Comparison of ENCODE assay signal across 12 cellular contexts in the genomic region with DNA sequence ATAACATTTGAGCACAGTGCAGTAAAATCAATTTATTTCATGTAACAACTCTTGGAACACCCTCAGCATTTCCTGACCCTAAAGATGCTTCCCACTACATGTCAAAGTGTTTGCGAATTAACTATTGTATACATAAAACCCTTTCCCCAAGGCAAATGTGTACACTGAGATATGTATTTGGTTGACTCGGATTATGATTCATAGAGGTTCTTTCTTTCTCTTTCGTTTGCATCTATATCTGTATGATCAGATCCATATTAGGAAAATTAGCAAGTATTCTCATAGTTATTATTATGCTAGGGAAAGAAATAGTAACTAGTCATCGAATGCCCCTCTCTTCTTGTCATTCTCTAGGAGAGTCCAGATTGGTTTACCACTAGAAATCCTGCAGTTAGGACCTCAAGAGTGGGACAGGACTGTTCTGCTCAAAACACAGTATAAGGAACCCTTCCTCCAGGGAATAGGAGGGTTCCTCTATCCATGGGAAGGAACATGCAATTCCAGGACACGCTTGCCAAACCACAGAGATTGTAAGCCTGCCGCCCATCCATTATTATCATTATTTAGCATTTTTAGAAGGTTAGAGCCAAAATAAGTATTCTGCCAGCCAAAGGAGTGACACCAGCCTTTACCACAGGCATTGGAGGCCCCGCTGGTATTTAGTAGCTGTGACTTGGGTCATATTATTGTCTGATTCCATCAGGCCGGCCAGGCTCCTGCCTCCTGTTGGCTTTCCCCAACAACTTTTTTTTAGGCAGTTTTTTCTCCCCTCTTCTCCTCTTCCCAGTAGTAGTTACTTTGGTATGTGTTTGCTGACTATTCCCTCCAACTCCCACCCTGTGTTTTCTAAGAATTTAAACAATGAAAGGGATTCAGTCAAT.
DNase-seq lines count a peak whose midpoint lies in the region; ATAC-seq and TF ChIP-seq lines count a peak whose summit lies in the region.
"Had no signal": no experiment of that assay in that cellular context is flagged by ENCODE, and none has a peak within 500 bp of the region (broad histone marks: within the 10 kb centered on the region; RNA-seq: fewer than 3 reads in every experiment).

No MANE protein-coding gene starts in this region.

- intact Hi-C loops in ascending aorta (cut with DNase I): no loop called here
- intact Hi-C loops in heart right ventricle (cut with DNase I): no loop called here

- H3K4me1 ChIP-seq in ascending aorta: peaks cover 0 to 11% of the 10 kb centered on the region in 2 donors
- peaks cover 0 to 19% (median 5%) of the 10 kb centered on the region in 9 donors for H3K4me1 ChIP-seq in heart right ventricle
- H3K4me1 ChIP-seq in suprapubic skin: peaks cover 11% of the 10 kb centered on the region

- no peak overlapping the region for H3K27ac Mint-ChIP-seq in activated naive CD4-positive, alpha-beta T cell treated with anti-CD3 and anti-CD28 coated beads, Interleukin-2, amount 50 U/mL, for 72 hours

- H3K27ac ChIP-seq in ascending aorta: peak overlapping the region; percentile 31 to 37
- H3K27ac ChIP-seq in heart right ventricle: peak overlapping the region in 1 of 10 donors; percentile 53
- peak overlapping the region; percentile 36 for H3K27ac ChIP-seq in suprapubic skin
- H3K27ac ChIP-seq: cardiac muscle cell, RWPE1 had no signal

- H3K9me3 Mint-ChIP-seq in activated naive CD4-positive, alpha-beta T cell treated with anti-CD3 and anti-CD28 coated beads, Interleukin-2, amount 50 U/mL, for 72 hours: no peaks in the 10 kb centered on the region

- TF ChIP-seq POLR2A in suprapubic skin (IDR thresholded peaks at IDR 0.05): no peak

- 67 to 76% methylated on average over 8 of the region's 8 CpGs for WGBS in heart right ventricle, 2 donors
- 52% methylated on average over 8 of the region's 8 CpGs for WGBS in suprapubic skin

- peak in 7 of 8 donors; percentile 27 to 89 (median 64) for ATAC-seq in heart right ventricle
- ATAC-seq in activated naive CD4-positive, alpha-beta T cell treated with anti-CD3 and anti-CD28 coated beads, Interleukin-2, amount 50 U/mL, for 72 hours: no peak
- ATAC-seq: stimulated activated naive CD8-positive, alpha-beta T cell treated with anti-CD3 and anti-CD28 coated beads, Interleukin-15, Interleukin-2, amounts not matched to agents 100 U/mL and 50 U/mL, for 24 hours had no signal

- no peak overlapping the region for H3K4me3 ChIP-seq in ascending aorta
- no peak overlapping the region for H3K4me3 ChIP-seq in heart right ventricle
- no peak overlapping the region for H3K4me3 ChIP-seq in suprapubic skin
- H3K4me3 ChIP-seq: cardiac muscle cell had no signal

- H3K9me3 ChIP-seq in ascending aorta (no peaks in the 10 kb centered on the region), heart right ventricle (peaks cover 0 to 2% (median 0%) of the 10 kb centered on the region in 11 donors), suprapubic skin (no peaks in the 10 kb centered on the region)

- no peaks in the 10 kb centered on the region for H3K27me3 ChIP-seq in ascending aorta
- H3K27me3 ChIP-seq in heart right ventricle: no peaks in the 10 kb centered on the region
- no peaks in the 10 kb centered on the region for H3K27me3 ChIP-seq in suprapubic skin
- H3K27me3 ChIP-seq: cardiac muscle cell had no signal

- DNase-seq in HCEC 1CT (peak; percentile 83), ascending aorta (ENCODE audit: low spot score in 2 of 2) (peak in 1 of 2 donors; percentile 62), heart right ventricle (peak in 1 of 2 donors; percentile 18), suprapubic skin (ENCODE audit: low spot score in 2 of 2) (no peak), AML-193 (lab: John Stamatoyannopoulos, UW) (no peak)
- DNase-seq in activated naive CD4-positive, alpha-beta T cell treated with anti-CD3 and anti-CD28 coated beads, Interleukin-2, amount 50 U/mL, for 72 hours (ENCODE audit: low spot score in 2 of 2): no peak
- DNase-seq in activated effector memory CD4-positive, alpha-beta T cell treated with anti-CD3 and anti-CD28 coated beads, Interleukin-2, amount 50 U/mL, for 16 hours: no peak
- DNase-seq: NCI-H2081; stimulated activated CD4-positive, alpha-beta T cell treated with anti-CD3 and anti-CD28 coated beads, Interleukin-2, amount 100 ng/mL, for 48 hours; stimulated activated naive CD8-positive, alpha-beta T cell treated with anti-CD3 and anti-CD28 coated beads, Interleukin-15, Interleukin-2, amounts not matched to agents 100 U/mL and 50 U/mL, for 24 hours had no signal

- no peak for TF ChIP-seq EP300 in suprapubic skin (IDR thresholded peaks at IDR 0.05)

- H3K36me3 ChIP-seq in ascending aorta (no peaks in the 10 kb centered on the region), heart right ventricle (peaks cover 0 to 5% (median 0%) of the 10 kb centered on the region in 9 donors), suprapubic skin (peaks cover 6% of the 10 kb centered on the region)
- H3K36me3 ChIP-seq: cardiac muscle cell had no signal

- H3K36me3 Mint-ChIP-seq in activated naive CD4-positive, alpha-beta T cell treated with anti-CD3 and anti-CD28 coated beads, Interleukin-2, amount 50 U/mL, for 72 hours: no peaks in the 10 kb centered on the region

- TF ChIP-seq CTCF in ascending aorta (IDR thresholded peaks at IDR 0.05) (no peak), heart right ventricle (IDR thresholded peaks at IDR 0.05) (no peak), suprapubic skin (IDR thresholded peaks at IDR 0.05) (no peak)

Comparison
In these comparisons a context has a peak if more than half of its experiments do, and no peak if none do; other contexts are left out.
1. ATAC-seq: peak in heart right ventricle (7 of 8); none in activated naive CD4-positive, alpha-beta T cell treated with anti-CD3 and anti-CD28 coated beads, Interleukin-2, amount 50 U/mL, for 72 hours (0 of 2).